In the genomic region with DNA sequence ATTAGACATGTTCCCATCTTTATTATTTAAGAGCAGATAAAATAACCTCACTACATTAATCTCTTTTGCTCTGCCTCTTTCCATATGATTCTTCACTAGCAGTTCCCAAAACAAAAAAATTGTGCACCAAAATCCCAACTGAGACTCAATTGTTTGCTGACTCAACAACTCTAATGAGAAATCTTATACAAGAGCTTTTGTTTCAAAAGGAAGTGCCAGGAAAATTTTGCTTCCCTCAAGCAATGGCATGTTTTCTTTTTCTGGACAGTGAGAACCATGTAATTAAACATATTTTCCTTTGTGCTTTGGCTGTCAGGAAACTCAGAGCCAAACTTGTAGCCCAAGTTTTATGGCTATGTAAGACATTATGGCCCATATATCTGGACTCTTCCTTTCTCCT, we compare ENCODE assay signal across 1 cellular context.
TF ChIP-seq lines count a peak whose summit lies in the region.

No MANE protein-coding gene starts in this region.

TF ChIP-seq in K562, 482 proteins besides CTCF, POLR2A, EP300 and RAD21:
- peak; percentile 33; the same call in 1 of the 2 replicates for TF ChIP-seq MAFK (IDR thresholded peaks at IDR 0.05; ENCODE audit: low read length)
- TF ChIP-seq C11orf30 (IDR thresholded peaks at IDR 0.05; ENCODE audit: low read depth): peak; percentile 65
- no peak for TF ChIP-seq ZNF778 (CRISPR knock-in tag; IDR thresholded peaks at IDR 0.05)
- peak; percentile 75 for TF ChIP-seq ZNF316 (IDR thresholded peaks at IDR 0.05)
- peak; percentile 54 for TF ChIP-seq MAFF (IDR thresholded peaks at IDR 0.05; ENCODE audit: low read length)
- no peak for TF ChIP-seq HLTF (IDR thresholded peaks at IDR 0.05)
- TF ChIP-seq MIER1 (IDR thresholded peaks at IDR 0.05; ENCODE audit: low read depth): no peak
- TF ChIP-seq ZNF175 (CRISPR knock-in tag; IDR thresholded peaks at IDR 0.05; ENCODE audit: low read depth): no peak
- TF ChIP-seq TCF7L2 (IDR thresholded peaks at IDR 0.05; ENCODE audit: low read depth, low read length): no peak
- TF ChIP-seq SMC3 (conservative IDR thresholded peaks at IDR 0.05; ENCODE audit: insufficient read depth, low read depth, low read length): no peak
